Comparison of ENCODE assay signal across 30 cellular contexts in genomic region chr12:96687719-96688118, GRCh38.
"Had no signal": no experiment of that assay in that cellular context is flagged by ENCODE, and none has a peak within 500 bp of the region (broad histone marks: within the 10 kb centered on the region; RNA-seq: fewer than 3 reads in every experiment).

No MANE protein-coding gene starts in this region.

- H3K27ac ChIP-seq: adrenal gland, coronary artery, pancreas, prostate gland, stomach, thyroid gland, upper lobe of left lung, vagina had no signal

- H3K9me3 ChIP-seq: adrenal gland, pancreas, prostate gland, stomach, thyroid gland, upper lobe of left lung, vagina had no signal

- FAIRE-seq: pancreas had no signal

- H3K27me3 ChIP-seq: adrenal gland, pancreas, stomach, thyroid gland, upper lobe of left lung, vagina had no signal

- DNase-seq: activated CD4-positive, alpha-beta T cell treated with anti-CD3 and anti-CD28 coated beads for 36 hours; activated CD4-positive, alpha-beta T cell treated with anti-CD3 and anti-CD28 coated beads, Interleukin-2, amount 50 U/mL, for 48 hours; activated CD4-positive, CD25-positive, alpha-beta regulatory T cell; activated CD8-positive, alpha-beta memory T cell treated with anti-CD3 and anti-CD28 coated beads for 24 hours; activated CD8-positive, alpha-beta memory T cell treated with anti-CD3 and anti-CD28 coated beads, Interleukin-2, amount 50 U/mL, for 4 hours; activated effector memory CD4-positive, alpha-beta T cell treated with anti-CD3 and anti-CD28 coated beads, Interleukin-2, amount 50 U/mL, for 16 hours; activated naive CD4-positive, alpha-beta T cell treated with anti-CD3 and anti-CD28 coated beads for 36 hours; activated naive CD8-positive, alpha-beta T cell treated with anti-CD3 and anti-CD28 coated beads for 36 hours; activated T-cell treated with anti-CD3 and anti-CD28 coated beads, Interleukin-2, amount 50 U/mL, for 1 hour; aorta; foreskin melanocyte; glutamatergic neuron; islet precursor cell; left ventricle myocardium superior; midbrain; naive thymus-derived CD4-positive, alpha-beta T cell; pancreas; stimulated activated CD4-positive, alpha-beta T cell treated with anti-CD3 and anti-CD28 coated beads, Interleukin-15, amount 100 ng/mL, for 24 hours; stimulated activated CD4-positive, alpha-beta T cell treated with anti-CD3 and anti-CD28 coated beads, Interleukin-2, amount 100 ng/mL, for 24 hours; stimulated activated naive B cell treated with anti-CD40 and anti-IgM and Interleukin-4, amounts not matched to agents 10 μg/mL and 1 μg/mL and 100 μg/mL, for 72 hours; stomach; T-cell; thyroid gland; upper lobe of left lung had no signal

- H3K4me2 ChIP-seq: smooth muscle cell had no signal

- H3K4me1 ChIP-seq: adrenal gland, pancreas, prostate gland, stomach, thyroid gland, upper lobe of left lung, vagina had no signal

- ATAC-seq: activated CD4-positive, alpha-beta T cell treated with anti-CD3 and anti-CD28 coated beads for 36 hours; esophagus mucosa; left ventricle myocardium superior; naive thymus-derived CD4-positive, alpha-beta T cell; pancreas; stimulated activated naive B cell treated with anti-CD40 and anti-IgM and Interleukin-4, amounts not matched to agents 10 μg/mL and 1 μg/mL and 100 μg/mL, for 72 hours; T-cell had no signal

- H3K4me3 ChIP-seq: adrenal gland, coronary artery, pancreas, prostate gland, smooth muscle cell, stomach, thyroid gland, upper lobe of left lung, vagina had no signal

- H3K36me3 ChIP-seq: adrenal gland, pancreas, prostate gland, stomach, thyroid gland, upper lobe of left lung, vagina had no signal
